ENCODE assay signal across 1 cellular context in the genomic region with DNA sequence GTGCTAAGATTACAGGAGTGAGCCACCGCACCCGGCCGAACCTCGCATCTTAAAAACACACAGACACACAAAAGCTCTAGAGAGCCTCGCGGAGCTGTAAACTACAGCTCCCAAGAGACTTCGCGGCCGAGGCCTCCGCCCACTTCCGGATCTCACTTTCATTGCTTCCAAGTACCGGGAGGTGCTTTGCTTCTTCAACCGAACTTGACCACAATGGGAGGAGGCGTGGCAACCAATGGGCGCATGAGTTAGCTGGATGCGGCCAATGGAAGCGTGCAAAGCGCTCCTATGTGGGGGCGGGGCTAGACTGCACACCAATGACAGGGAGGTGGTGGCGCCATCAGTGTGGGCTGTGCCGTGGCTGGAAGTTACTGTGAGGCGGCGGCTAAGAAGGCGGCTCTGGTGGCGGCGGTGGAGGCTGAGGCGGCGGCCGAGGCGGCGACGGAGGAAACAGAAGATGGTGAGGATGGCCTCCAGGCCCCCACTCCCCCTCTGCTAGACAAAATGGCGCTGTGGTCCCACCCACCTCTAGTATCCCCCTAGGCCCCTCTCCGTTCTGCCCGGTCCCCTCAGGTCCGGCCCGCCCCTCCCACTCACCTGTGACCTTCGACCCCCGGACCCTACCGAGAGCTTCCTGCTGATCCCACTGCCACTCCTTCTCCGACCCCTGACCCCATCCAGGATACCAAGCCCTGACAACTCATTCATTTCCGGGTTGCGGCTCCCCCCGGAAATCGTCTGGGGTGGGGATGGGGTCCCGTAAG.
TF ChIP-seq lines count a peak whose summit lies in the region.

A gene (plus strand): TSS at position 366 of the 764 bp plus-strand sequence. CDS start 92 bp downstream, at position 458.

TF ChIP-seq in HEK293, 187 proteins besides CTCF, POLR2A, EP300 and RAD21 (continued from another document):
- TF ChIP-seq, protein P1, sequence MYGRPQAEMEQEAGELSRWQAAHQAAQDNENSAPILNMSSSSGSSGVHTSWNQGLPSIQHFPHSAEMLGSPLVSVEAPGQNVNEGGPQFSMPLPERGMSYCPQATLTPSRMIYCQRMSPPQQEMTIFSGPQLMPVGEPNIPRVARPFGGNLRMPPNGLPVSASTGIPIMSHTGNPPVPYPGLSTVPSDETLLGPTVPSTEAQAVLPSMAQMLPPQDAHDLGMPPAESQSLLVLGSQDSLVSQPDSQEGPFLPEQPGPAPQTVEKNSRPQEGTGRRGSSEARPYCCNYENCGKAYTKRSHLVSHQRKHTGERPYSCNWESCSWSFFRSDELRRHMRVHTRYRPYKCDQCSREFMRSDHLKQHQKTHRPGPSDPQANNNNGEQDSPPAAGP (tag by site-specific recombination; IDR thresholded peaks at IDR 0.05): peak; percentile 79; the same call in 1 of the 2 replicates
- TF ChIP-seq ZNF777 (tag by site-specific recombination; IDR thresholded peaks at IDR 0.05; ENCODE audit: borderline replicate concordance): no peak
- TF ChIP-seq ZNF610 (tag by site-specific recombination; IDR thresholded peaks at IDR 0.05; ENCODE audit: borderline replicate concordance): no peak; the same call in 1 of the 2 replicates
- TF ChIP-seq, protein P2, sequence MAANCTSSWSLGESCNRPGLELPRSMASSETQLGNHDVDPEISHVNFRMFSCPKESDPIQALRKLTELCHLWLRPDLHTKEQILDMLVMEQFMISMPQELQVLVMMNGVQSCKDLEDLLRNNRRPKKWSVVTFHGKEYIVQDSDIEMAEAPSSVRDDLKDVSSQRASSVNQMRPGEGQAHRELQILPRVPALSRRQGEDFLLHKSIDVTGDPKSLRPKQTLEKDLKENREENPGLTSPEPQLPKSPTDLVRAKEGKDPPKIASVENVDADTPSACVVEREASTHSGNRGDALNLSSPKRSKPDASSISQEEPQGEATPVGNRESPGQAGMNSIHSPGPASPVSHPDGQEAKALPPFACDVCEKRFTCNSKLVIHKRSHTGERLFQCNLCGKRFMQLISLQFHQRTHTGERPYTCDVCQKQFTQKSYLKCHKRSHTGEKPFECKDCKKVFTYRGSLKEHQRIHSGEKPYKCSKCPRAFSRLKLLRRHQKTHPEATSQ (tag by site-specific recombination; IDR thresholded peaks at IDR 0.05): 0 out of 2 replicates have a peak, but pooled peaks have one; percentile 44
- TF ChIP-seq, protein P3, sequence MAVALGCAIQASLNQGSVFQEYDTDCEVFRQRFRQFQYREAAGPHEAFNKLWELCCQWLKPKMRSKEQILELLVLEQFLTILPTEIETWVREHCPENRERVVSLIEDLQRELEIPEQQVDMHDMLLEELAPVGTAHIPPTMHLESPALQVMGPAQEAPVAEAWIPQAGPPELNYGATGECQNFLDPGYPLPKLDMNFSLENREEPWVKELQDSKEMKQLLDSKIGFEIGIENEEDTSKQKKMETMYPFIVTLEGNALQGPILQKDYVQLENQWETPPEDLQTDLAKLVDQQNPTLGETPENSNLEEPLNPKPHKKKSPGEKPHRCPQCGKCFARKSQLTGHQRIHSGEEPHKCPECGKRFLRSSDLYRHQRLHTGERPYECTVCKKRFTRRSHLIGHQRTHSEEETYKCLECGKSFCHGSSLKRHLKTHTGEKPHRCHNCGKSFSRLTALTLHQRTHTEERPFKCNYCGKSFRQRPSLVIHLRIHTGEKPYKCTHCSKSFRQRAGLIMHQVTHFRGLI (tag by site-specific recombination; IDR thresholded peaks at IDR 0.05): no peak
- no peak for TF ChIP-seq ZNF521 (tag by site-specific recombination; IDR thresholded peaks at IDR 0.05)
- TF ChIP-seq, protein P4, sequence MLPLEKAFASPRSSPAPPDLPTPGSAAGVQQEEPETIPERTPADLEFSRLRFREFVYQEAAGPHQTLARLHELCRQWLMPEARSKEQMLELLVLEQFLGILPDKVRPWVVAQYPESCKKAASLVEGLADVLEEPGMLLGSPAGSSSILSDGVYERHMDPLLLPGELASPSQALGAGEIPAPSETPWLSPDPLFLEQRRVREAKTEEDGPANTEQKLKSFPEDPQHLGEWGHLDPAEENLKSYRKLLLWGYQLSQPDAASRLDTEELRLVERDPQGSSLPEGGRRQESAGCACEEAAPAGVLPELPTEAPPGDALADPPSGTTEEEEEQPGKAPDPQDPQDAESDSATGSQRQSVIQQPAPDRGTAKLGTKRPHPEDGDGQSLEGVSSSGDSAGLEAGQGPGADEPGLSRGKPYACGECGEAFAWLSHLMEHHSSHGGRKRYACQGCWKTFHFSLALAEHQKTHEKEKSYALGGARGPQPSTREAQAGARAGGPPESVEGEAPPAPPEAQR (tag by site-specific recombination; IDR thresholded peaks at IDR 0.05): no peak
- TF ChIP-seq ZNF404 (tag by site-specific recombination; IDR thresholded peaks at IDR 0.05): no peak
- TF ChIP-seq ZNF621 (tag by site-specific recombination; IDR thresholded peaks at IDR 0.05): no peak
